8 cellular contexts compared by ENCODE assay signal in the genomic region with DNA sequence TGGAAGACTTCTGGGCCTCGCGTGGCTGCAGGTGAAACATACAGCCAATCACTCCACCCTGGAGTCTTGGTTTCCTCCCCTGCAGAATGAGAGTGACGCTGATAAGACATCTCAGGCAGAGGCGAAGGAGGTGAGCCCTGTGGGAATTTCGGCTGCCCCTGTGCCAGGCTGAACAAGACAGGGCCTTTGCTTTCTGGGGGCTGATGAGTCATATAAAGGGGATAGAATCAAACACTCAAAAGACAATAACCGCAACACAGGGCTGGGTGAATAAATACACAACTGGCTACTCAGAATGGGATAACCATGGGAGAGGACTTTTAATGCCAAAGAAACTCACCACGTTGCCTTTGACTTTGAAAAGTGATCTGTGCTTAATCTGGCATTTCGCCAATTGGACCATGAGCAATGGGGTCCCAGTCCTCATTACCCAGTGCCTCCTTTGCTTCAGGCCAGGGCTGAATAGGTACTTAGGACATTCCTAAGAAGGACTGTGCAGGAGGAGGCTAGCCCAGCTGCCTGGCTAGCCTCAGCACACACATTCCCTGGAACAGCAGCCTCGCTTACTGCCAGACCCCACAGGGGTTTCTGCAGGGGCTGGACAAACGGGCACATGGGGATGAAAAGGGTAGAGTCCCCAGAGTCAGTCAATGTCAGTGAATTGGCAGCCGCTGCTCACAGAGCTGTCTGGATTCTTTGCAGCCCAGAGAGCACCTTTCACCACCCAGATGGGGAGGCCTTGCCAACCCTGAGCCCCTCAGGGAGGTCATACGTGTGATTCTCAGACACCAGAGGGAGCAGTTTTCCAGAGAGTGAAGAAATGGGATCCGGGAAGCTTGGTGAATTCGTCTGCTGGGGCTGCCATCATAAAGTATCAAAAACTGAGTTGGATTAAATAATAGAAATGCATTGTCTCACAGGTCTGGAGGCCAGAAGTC.
DNase-seq lines count a peak whose midpoint lies in the region; ATAC-seq and TF ChIP-seq lines count a peak whose summit lies in the region.

No MANE protein-coding gene starts in this region.

- no peak overlapping the region for H3K4me3 Mint-ChIP-seq in activated T-helper 2 cell treated with anti-CD3 and anti-CD28 coated beads, Interferon-gamma antibody, Interleukin-2, Interleukin-4, amounts not matched to agents 10 μg/mL and 5 μg/mL and 100 μg/mL, durations not matched to agents 14 hours and 24 hours and 36 hours (ENCODE audit: low read depth)

- TF ChIP-seq CTCF in PC-9 (conservative IDR thresholded peaks at IDR 0.05) (peak; percentile 49; the same call in 1 of the 2 replicates), left ventricle myocardium inferior (IDR thresholded peaks at IDR 0.05; ENCODE audit: borderline replicate concordance) (peak; percentile 47)

- H3K36me3 ChIP-seq in PC-9 (ENCODE audit: low read depth) = no peaks in the 10 kb centered on the region
- no peaks in the 10 kb centered on the region for H3K36me3 ChIP-seq in left ventricle myocardium inferior
- no peaks in the 10 kb centered on the region for H3K36me3 ChIP-seq in effector memory CD4-positive, alpha-beta T cell (ENCODE audit: control insufficient read depth, insufficient read depth, low read length)

- H3K9me3 ChIP-seq in PC-9 (ENCODE audit: insufficient read depth, low read depth) = no peaks in the 10 kb centered on the region
- no peaks in the 10 kb centered on the region for H3K9me3 ChIP-seq in left ventricle myocardium inferior (replicated peaks)
- no peaks in the 10 kb centered on the region for H3K9me3 ChIP-seq in effector memory CD4-positive, alpha-beta T cell (ENCODE audit: control insufficient read depth, low read length)

- H3K27me3 ChIP-seq in PC-9 (ENCODE audit: insufficient read depth, low read depth) (no peaks in the 10 kb centered on the region), left ventricle myocardium inferior (ENCODE audit: low read depth) (peaks cover 28% of the 10 kb centered on the region)
- no peaks in the 10 kb centered on the region for H3K27me3 ChIP-seq in effector memory CD4-positive, alpha-beta T cell (replicated peaks; ENCODE audit: control insufficient read depth, insufficient read depth, low read length, poor library complexity, severe bottlenecking)

- H3K4me2 ChIP-seq in PC-9 = no peak overlapping the region

- H3K79me2 ChIP-seq in PC-9 (ENCODE audit: low read depth) = no peaks in the 10 kb centered on the region

- no peaks in the 10 kb centered on the region for H3K36me3 Mint-ChIP-seq in activated T-helper 2 cell treated with anti-CD3 and anti-CD28 coated beads, Interferon-gamma antibody, Interleukin-2, Interleukin-4, amounts not matched to agents 10 μg/mL and 5 μg/mL and 100 μg/mL, durations not matched to agents 14 hours and 24 hours and 36 hours (ENCODE audit: low read depth)

- H3K27me3 Mint-ChIP-seq in activated T-helper 2 cell treated with anti-CD3 and anti-CD28 coated beads, Interferon-gamma antibody, Interleukin-2, Interleukin-4, amounts not matched to agents 10 μg/mL and 5 μg/mL and 100 μg/mL, durations not matched to agents 14 hours and 24 hours and 36 hours (ENCODE audit: low read depth) = peaks cover 5% of the 10 kb centered on the region

- DNase-seq in 8988T (peak; percentile 48), PC-9 (no peak), left ventricle myocardium inferior (no peak)
- DNase-seq in activated T-helper 2 cell treated with anti-CD3 and anti-CD28 coated beads, Interferon-gamma antibody, Interleukin-2, Interleukin-4, amounts not matched to agents 10 μg/mL and 5 μg/mL and 100 μg/mL, durations not matched to agents 14 hours and 24 hours and 36 hours (ENCODE audit: low spot score) = no peak
- DNase-seq in effector memory CD4-positive, alpha-beta T cell = no peak

- H2AFZ ChIP-seq in PC-9 = no peak overlapping the region

- H3K4me3 ChIP-seq in PC-9 (no peak overlapping the region), left ventricle myocardium inferior (no peak overlapping the region)
- no peak overlapping the region for H3K4me3 ChIP-seq in effector memory CD4-positive, alpha-beta T cell (ENCODE audit: insufficient read depth, low read depth, low read length, poor library complexity, severe bottlenecking)

- POLR2A ChIA-PET in PC-9 (lab: Charles Lee; ENCODE audit: unreplicated experiment) = interaction anchor here (0.6 kb wide), 1 partner anchor 8 kb away, joined by 11 read pairs; no protein-coding TSS in a partner anchor

- no peaks in the 10 kb centered on the region for H3K9me3 Mint-ChIP-seq in activated T-helper 2 cell treated with anti-CD3 and anti-CD28 coated beads, Interferon-gamma antibody, Interleukin-2, Interleukin-4, amounts not matched to agents 10 μg/mL and 5 μg/mL and 100 μg/mL, durations not matched to agents 14 hours and 24 hours and 36 hours

- peak; percentile 33 for ATAC-seq in GM19351 (IDR thresholded peaks at IDR 0.05; ENCODE audit: unreplicated experiment)
- no peak for ATAC-seq in GM21423 (IDR thresholded peaks at IDR 0.05; ENCODE audit: unreplicated experiment)
- ATAC-seq in GM18519 (IDR thresholded peaks at IDR 0.05; ENCODE audit: low FRiP score, unreplicated experiment) = no peak

- no peaks in the 10 kb centered on the region for H3F3A ChIP-seq in PC-9 (ENCODE audit: insufficient read depth, low read depth)

- H3K9me2 ChIP-seq in PC-9 (ENCODE audit: insufficient read depth) = no peaks in the 10 kb centered on the region

- H3K27ac ChIP-seq in PC-9 (no peak overlapping the region), left ventricle myocardium inferior (replicated peaks) (no peak overlapping the region)
- no peak overlapping the region for H3K27ac ChIP-seq in effector memory CD4-positive, alpha-beta T cell (ENCODE audit: insufficient read depth, low read length, poor library complexity, severe bottlenecking)

- BruUV-seq in PC-9 (replicated peaks; lab: Mats Ljungman, UMichigan) = no TSS peak

- no peaks in the 10 kb centered on the region for H3K4me1 Mint-ChIP-seq in activated T-helper 2 cell treated with anti-CD3 and anti-CD28 coated beads, Interferon-gamma antibody, Interleukin-2, Interleukin-4, amounts not matched to agents 10 μg/mL and 5 μg/mL and 100 μg/mL, durations not matched to agents 14 hours and 24 hours and 36 hours (ENCODE audit: low read depth)

- H3K27ac Mint-ChIP-seq in activated T-helper 2 cell treated with anti-CD3 and anti-CD28 coated beads, Interferon-gamma antibody, Interleukin-2, Interleukin-4, amounts not matched to agents 10 μg/mL and 5 μg/mL and 100 μg/mL, durations not matched to agents 14 hours and 24 hours and 36 hours = no peak overlapping the region

- intact Hi-C loops in PC-9 (cut with micrococcal nuclease; ENCODE audit: unreplicated experiment) (loop anchor here (5.0 kb wide), 1 partner anchor 148 kb away; no protein-coding TSS in a partner anchor), left ventricle myocardium inferior (cut with micrococcal nuclease) (no loop called here)
- intact Hi-C loops in activated T-helper 2 cell treated with anti-CD3 and anti-CD28 coated beads, Interferon-gamma antibody, Interleukin-2, Interleukin-4, amounts not matched to agents 10 μg/mL and 5 μg/mL and 100 μg/mL, durations not matched to agents 14 hours and 24 hours and 36 hours (cut with micrococcal nuclease) = no loop called here

- H4K20me1 ChIP-seq in PC-9 (ENCODE audit: insufficient read depth) = no peaks in the 10 kb centered on the region

- CTCF ChIA-PET in PC-9 (lab: Charles Lee) = no interaction called here

- peaks cover 10% of the 10 kb centered on the region; the same call in 1 of the 2 replicates for H3K4me1 ChIP-seq in PC-9 (replicated peaks; ENCODE audit: insufficient read depth)
- H3K4me1 ChIP-seq in left ventricle myocardium inferior = peaks cover 4% of the 10 kb centered on the region
- no peaks in the 10 kb centered on the region for H3K4me1 ChIP-seq in effector memory CD4-positive, alpha-beta T cell (ENCODE audit: control insufficient read depth, insufficient read depth, low read length, poor library complexity, severe bottlenecking)
